6 cellular contexts compared by ENCODE assay signal in the genomic region with DNA sequence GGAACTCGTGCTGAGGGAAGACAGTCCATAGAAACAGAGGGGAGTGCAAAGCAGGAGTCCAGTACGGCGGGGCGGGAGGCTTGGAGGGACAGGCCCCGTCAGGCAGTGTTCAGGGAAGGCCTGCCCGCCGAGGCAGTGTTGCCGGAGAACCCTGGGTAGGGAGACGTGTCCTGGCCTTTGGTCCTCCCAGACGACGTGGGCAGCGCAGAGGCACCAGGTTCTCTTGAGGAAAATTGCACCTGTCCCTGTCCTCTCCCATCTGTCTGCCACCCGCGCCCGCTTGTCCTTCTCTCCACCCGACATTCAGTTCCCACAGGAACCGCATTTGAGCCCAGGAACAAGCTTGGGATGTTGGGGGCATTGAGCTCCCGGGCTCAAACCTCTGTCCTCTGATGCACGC. TPM values are rescaled to one million over a fixed set of nuclear protein-coding genes. Genes with fewer than 3 reads are reported as not detected.
"Had no signal": no experiment of that assay in that cellular context is flagged by ENCODE, and none has a peak within 500 bp of the region (broad histone marks: within the 10 kb centered on the region; RNA-seq: fewer than 3 reads in every experiment).

No MANE protein-coding gene starts in this region.

RNA-seq across cellular contexts. Expression of gene SPDYE17, which starts 38.3 kb away (rescaled TPM):
- total RNA-seq: HepG2, HT1080, IMR-90, PC-9, Right ventricle myocardium superior, SJSA1 had no signal
- polyA plus RNA-seq: HepG2, IMR-90 had no signal
